7 cellular contexts compared by ENCODE assay signal in the genomic region with DNA sequence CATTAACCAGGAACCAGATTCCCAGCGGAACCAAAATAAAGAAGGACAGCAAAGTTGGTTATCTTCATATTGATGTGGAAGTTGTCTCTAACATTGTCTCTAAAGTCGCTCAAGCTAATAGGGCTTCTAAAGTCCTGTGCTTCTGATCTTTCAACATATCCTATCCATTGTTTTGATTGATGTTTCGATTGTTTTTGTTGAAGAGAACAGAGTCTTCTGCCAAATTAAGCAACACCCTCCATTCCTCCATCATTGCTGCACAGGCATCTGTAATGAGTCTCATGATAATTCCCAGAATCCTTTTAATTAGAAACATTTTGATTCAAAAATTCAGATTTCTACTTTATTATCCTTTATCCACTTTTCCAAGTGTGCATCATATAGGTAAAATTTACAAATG.
"Had no signal": no experiment of that assay in that cellular context is flagged by ENCODE, and none has a peak within 500 bp of the region (broad histone marks: within the 10 kb centered on the region; RNA-seq: fewer than 3 reads in every experiment).

No MANE protein-coding gene starts in this region.

- H2AFZ ChIP-seq: GM23338 had no signal

- H3K27me3 Mint-ChIP-seq: IgD-negative memory B cell had no signal

- DNase-seq: H9, HCEC 1CT had no signal

- H3K27ac Mint-ChIP-seq: GM23338, H9, IgD-negative memory B cell had no signal

- FAIRE-seq: H1, H54, HTR-8/SVneo had no signal

- H3K4me2 ChIP-seq: GM23338 had no signal

- H3K36me3 Mint-ChIP-seq: IgD-negative memory B cell had no signal

- H3K4me3 Mint-ChIP-seq: GM23338, H9, IgD-negative memory B cell had no signal

- H3K9me3 Mint-ChIP-seq: GM23338, H9 had no signal

- ATAC-seq: GM23338 had no signal

- H3K4me3 ChIP-seq: GM23338 had no signal

- H3K4me1 Mint-ChIP-seq: IgD-negative memory B cell had no signal
